In the genomic region with DNA sequence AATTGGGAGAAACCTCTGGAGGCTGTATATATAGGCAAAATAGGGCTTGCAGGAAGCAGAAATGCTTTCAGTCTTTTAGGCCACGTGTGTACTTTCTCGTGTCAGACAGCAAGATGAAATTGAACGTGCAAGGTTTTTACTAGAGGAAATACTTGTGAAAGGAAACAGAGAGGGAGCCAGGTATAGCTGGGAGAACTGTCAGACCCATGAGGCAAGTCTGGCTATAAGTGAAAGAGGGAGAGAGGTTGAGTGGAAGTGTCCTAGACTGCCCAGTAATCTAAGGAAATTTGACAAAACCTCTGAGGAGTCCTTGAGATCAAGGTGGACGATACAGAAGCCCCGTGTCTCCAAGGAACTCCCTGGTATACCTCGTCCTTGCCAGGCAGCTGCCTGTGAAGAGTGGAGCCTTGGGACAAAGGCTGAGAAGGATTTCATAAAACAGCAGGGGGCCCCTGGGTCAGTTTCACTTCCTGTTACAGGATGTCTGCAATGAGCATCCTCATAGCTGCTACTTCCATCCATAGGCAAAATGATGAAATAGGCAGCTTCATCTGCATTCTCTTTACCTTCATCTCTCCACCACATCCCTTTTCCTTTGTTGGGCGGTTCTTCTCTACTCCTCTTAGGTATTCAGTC, we compare ENCODE assay signal across 8 cellular contexts.
A peak's percentile ranks its signal among the peaks of the same experiment; 100 is the strongest.
DNase-seq lines count a peak whose midpoint lies in the region; ATAC-seq lines count a peak whose summit lies in the region.

No MANE protein-coding gene starts in this region.

- no peak overlapping the region for H3K27ac Mint-ChIP-seq in activated CD8-positive, alpha-beta memory T cell treated with anti-CD3 and anti-CD28 coated beads, Interleukin-2, amount 10 ng/mL, durations not matched to agents 7 days and 5 days
- H3K27ac Mint-ChIP-seq in stimulated activated memory B cell treated with anti-CD40 and anti-IgM and Interleukin-4, amounts not matched to agents 10 μg/mL and 1 μg/mL and 100 μg/mL, for 72 hours: no peak overlapping the region
- H3K27ac Mint-ChIP-seq in activated T-helper 1 cell treated with anti-CD3 and anti-CD28 coated beads, Interleukin-12 subunit alpha, Interleukin-12 subunit beta, Interleukin-2, Interleukin-4 antibody, amounts not matched to agents 30 ng/mL and 10 ng/mL and 1 ng/mL, durations not matched to agents 14 hours and 24 hours and 36 hours: no peak overlapping the region

- intact Hi-C loops in activated T-helper 1 cell treated with anti-CD3 and anti-CD28 coated beads, Interleukin-12 subunit alpha, Interleukin-12 subunit beta, Interleukin-2, Interleukin-4 antibody, amounts not matched to agents 30 ng/mL and 10 ng/mL and 1 ng/mL, durations not matched to agents 14 hours and 24 hours and 36 hours (cut with micrococcal nuclease): no loop called here
- intact Hi-C loops in left colon (cut with DNase I, micrococcal nuclease): no loop called here

- H3K9me3 Mint-ChIP-seq in activated CD8-positive, alpha-beta memory T cell treated with anti-CD3 and anti-CD28 coated beads, Interleukin-2, amount 10 ng/mL, durations not matched to agents 7 days and 5 days (ENCODE audit: low read depth): no peaks in the 10 kb centered on the region
- peaks cover 2% of the 10 kb centered on the region for H3K9me3 Mint-ChIP-seq in stimulated activated memory B cell treated with anti-CD40 and anti-IgM and Interleukin-4, amounts not matched to agents 10 μg/mL and 1 μg/mL and 100 μg/mL, for 72 hours
- no peaks in the 10 kb centered on the region for H3K9me3 Mint-ChIP-seq in activated T-helper 1 cell treated with anti-CD3 and anti-CD28 coated beads, Interleukin-12 subunit alpha, Interleukin-12 subunit beta, Interleukin-2, Interleukin-4 antibody, amounts not matched to agents 30 ng/mL and 10 ng/mL and 1 ng/mL, durations not matched to agents 14 hours and 24 hours and 36 hours

- no peak for DNase-seq in activated CD8-positive, alpha-beta memory T cell treated with anti-CD3 and anti-CD28 coated beads, Interleukin-2, amount 10 ng/mL, durations not matched to agents 7 days and 5 days
- no peak for DNase-seq in activated CD8-positive, alpha-beta memory T cell treated with anti-CD3 and anti-CD28 coated beads for 24 hours
- DNase-seq in NCI-H69 (lab: John Stamatoyannopoulos, UW) (peak; percentile 48), left colon (no peak)
- no peak for DNase-seq in activated T-helper 1 cell treated with anti-CD3 and anti-CD28 coated beads, Interleukin-12 subunit alpha, Interleukin-12 subunit beta, Interleukin-2, Interleukin-4 antibody, amounts not matched to agents 30 ng/mL and 10 ng/mL and 1 ng/mL, durations not matched to agents 14 hours and 24 hours and 36 hours (ENCODE audit: low spot score)
- no peak for DNase-seq in activated naive CD4-positive, alpha-beta T cell treated with anti-CD3 and anti-CD28 coated beads, Interleukin-2, amount 50 U/mL, for 16 hours

- peak; percentile 45 for ATAC-seq in activated CD8-positive, alpha-beta memory T cell treated with anti-CD3 and anti-CD28 coated beads, Interleukin-2, amount 10 ng/mL, durations not matched to agents 7 days and 5 days
- peak; percentile 83 for ATAC-seq in HG02884 (IDR thresholded peaks at IDR 0.05; ENCODE audit: unreplicated experiment)
- ATAC-seq in stimulated activated memory B cell treated with anti-CD40 and anti-IgM and Interleukin-4, amounts not matched to agents 10 μg/mL and 1 μg/mL and 100 μg/mL, for 72 hours: peak; percentile 70
- ATAC-seq in left colon: no peak

- peaks cover 8% of the 10 kb centered on the region for H3K4me1 Mint-ChIP-seq in activated CD8-positive, alpha-beta memory T cell treated with anti-CD3 and anti-CD28 coated beads, Interleukin-2, amount 10 ng/mL, durations not matched to agents 7 days and 5 days
- H3K4me1 Mint-ChIP-seq in stimulated activated memory B cell treated with anti-CD40 and anti-IgM and Interleukin-4, amounts not matched to agents 10 μg/mL and 1 μg/mL and 100 μg/mL, for 72 hours: peaks cover 9% of the 10 kb centered on the region
- peaks cover 12% of the 10 kb centered on the region for H3K4me1 Mint-ChIP-seq in activated T-helper 1 cell treated with anti-CD3 and anti-CD28 coated beads, Interleukin-12 subunit alpha, Interleukin-12 subunit beta, Interleukin-2, Interleukin-4 antibody, amounts not matched to agents 30 ng/mL and 10 ng/mL and 1 ng/mL, durations not matched to agents 14 hours and 24 hours and 36 hours (ENCODE audit: low read depth)

- H3K4me3 Mint-ChIP-seq in activated CD8-positive, alpha-beta memory T cell treated with anti-CD3 and anti-CD28 coated beads, Interleukin-2, amount 10 ng/mL, durations not matched to agents 7 days and 5 days: no peak overlapping the region
- no peak overlapping the region for H3K4me3 Mint-ChIP-seq in stimulated activated memory B cell treated with anti-CD40 and anti-IgM and Interleukin-4, amounts not matched to agents 10 μg/mL and 1 μg/mL and 100 μg/mL, for 72 hours
- H3K4me3 Mint-ChIP-seq in activated T-helper 1 cell treated with anti-CD3 and anti-CD28 coated beads, Interleukin-12 subunit alpha, Interleukin-12 subunit beta, Interleukin-2, Interleukin-4 antibody, amounts not matched to agents 30 ng/mL and 10 ng/mL and 1 ng/mL, durations not matched to agents 14 hours and 24 hours and 36 hours: no peak overlapping the region

- no peaks in the 10 kb centered on the region for H3K36me3 Mint-ChIP-seq in activated CD8-positive, alpha-beta memory T cell treated with anti-CD3 and anti-CD28 coated beads, Interleukin-2, amount 10 ng/mL, durations not matched to agents 7 days and 5 days
- H3K36me3 Mint-ChIP-seq in stimulated activated memory B cell treated with anti-CD40 and anti-IgM and Interleukin-4, amounts not matched to agents 10 μg/mL and 1 μg/mL and 100 μg/mL, for 72 hours: no peaks in the 10 kb centered on the region
- no peaks in the 10 kb centered on the region for H3K36me3 Mint-ChIP-seq in activated T-helper 1 cell treated with anti-CD3 and anti-CD28 coated beads, Interleukin-12 subunit alpha, Interleukin-12 subunit beta, Interleukin-2, Interleukin-4 antibody, amounts not matched to agents 30 ng/mL and 10 ng/mL and 1 ng/mL, durations not matched to agents 14 hours and 24 hours and 36 hours (ENCODE audit: low read depth)

- H3K27me3 Mint-ChIP-seq in activated CD8-positive, alpha-beta memory T cell treated with anti-CD3 and anti-CD28 coated beads, Interleukin-2, amount 10 ng/mL, durations not matched to agents 7 days and 5 days: peaks cover 22% of the 10 kb centered on the region
- H3K27me3 Mint-ChIP-seq in stimulated activated memory B cell treated with anti-CD40 and anti-IgM and Interleukin-4, amounts not matched to agents 10 μg/mL and 1 μg/mL and 100 μg/mL, for 72 hours: peaks cover 8% of the 10 kb centered on the region
- H3K27me3 Mint-ChIP-seq in activated T-helper 1 cell treated with anti-CD3 and anti-CD28 coated beads, Interleukin-12 subunit alpha, Interleukin-12 subunit beta, Interleukin-2, Interleukin-4 antibody, amounts not matched to agents 30 ng/mL and 10 ng/mL and 1 ng/mL, durations not matched to agents 14 hours and 24 hours and 36 hours (ENCODE audit: insufficient read depth): peaks cover 8% of the 10 kb centered on the region

- CTCF ChIA-PET in activated CD8-positive, alpha-beta memory T cell treated with anti-CD3 and anti-CD28 coated beads, Interleukin-2, amount 10 ng/mL, durations not matched to agents 7 days and 5 days (lab: Charles Lee): interaction anchor here (0.8 kb wide), 1 partner anchor 11 kb away, joined by 3 read pairs; no protein-coding TSS in a partner anchor
